In the genomic region with DNA sequence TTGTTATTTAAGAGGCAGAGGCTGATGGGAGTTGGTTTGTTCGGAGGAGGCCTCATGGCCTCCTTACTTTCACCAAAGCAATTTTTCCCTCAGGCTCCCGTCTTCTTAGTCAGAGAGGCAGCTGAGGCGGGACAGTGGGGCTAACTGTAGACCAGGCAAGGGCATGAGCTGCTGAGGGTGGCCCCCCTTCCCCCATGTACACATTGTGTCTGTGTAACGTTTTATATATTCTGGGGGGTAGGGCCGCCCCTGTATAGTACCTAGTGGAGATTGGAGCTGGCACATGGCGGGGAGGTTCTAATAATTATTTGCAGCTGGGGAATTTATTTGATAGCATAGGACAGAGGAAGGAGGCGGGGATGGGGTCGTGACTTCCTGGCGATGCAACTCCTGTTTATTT, we compare ENCODE assay signal across 2 cellular contexts.
TF ChIP-seq lines count a peak whose summit lies in the region.

No MANE protein-coding gene starts in this region.

TF ChIP-seq in GM23338, 12 proteins besides CTCF, POLR2A, EP300 and RAD21 (continues in another document):
- TF ChIP-seq CREB1 (CRISPR knock-in tag; IDR thresholded peaks at IDR 0.05; ENCODE audit: low read depth) (no peak), POLR2AphosphoS5 (IDR thresholded peaks at IDR 0.05; ENCODE audit: low read depth) (no peak), STAT1 (IDR thresholded peaks at IDR 0.05; ENCODE audit: unreplicated experiment) (no peak), EZH2phosphoT487 (IDR thresholded peaks at IDR 0.05; ENCODE audit: unreplicated experiment) (no peak), EZH2 (IDR thresholded peaks at IDR 0.05; ENCODE audit: low read depth, unreplicated experiment) (no peak), ZNF331 (CRISPR knock-in tag; IDR thresholded peaks at IDR 0.05; ENCODE audit: low read depth) (no peak), NANOG (IDR thresholded peaks at IDR 0.05; ENCODE audit: borderline replicate concordance) (no peak), ZNF114 (CRISPR knock-in tag; IDR thresholded peaks at IDR 0.05) (no peak)
- TF ChIP-seq, protein P1, sequence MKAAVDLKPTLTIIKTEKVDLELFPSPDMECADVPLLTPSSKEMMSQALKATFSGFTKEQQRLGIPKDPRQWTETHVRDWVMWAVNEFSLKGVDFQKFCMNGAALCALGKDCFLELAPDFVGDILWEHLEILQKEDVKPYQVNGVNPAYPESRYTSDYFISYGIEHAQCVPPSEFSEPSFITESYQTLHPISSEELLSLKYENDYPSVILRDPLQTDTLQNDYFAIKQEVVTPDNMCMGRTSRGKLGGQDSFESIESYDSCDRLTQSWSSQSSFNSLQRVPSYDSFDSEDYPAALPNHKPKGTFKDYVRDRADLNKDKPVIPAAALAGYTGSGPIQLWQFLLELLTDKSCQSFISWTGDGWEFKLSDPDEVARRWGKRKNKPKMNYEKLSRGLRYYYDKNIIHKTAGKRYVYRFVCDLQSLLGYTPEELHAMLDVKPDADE (IDR thresholded peaks at IDR 0.05), result no peak
- TF ChIP-seq, protein P2, sequence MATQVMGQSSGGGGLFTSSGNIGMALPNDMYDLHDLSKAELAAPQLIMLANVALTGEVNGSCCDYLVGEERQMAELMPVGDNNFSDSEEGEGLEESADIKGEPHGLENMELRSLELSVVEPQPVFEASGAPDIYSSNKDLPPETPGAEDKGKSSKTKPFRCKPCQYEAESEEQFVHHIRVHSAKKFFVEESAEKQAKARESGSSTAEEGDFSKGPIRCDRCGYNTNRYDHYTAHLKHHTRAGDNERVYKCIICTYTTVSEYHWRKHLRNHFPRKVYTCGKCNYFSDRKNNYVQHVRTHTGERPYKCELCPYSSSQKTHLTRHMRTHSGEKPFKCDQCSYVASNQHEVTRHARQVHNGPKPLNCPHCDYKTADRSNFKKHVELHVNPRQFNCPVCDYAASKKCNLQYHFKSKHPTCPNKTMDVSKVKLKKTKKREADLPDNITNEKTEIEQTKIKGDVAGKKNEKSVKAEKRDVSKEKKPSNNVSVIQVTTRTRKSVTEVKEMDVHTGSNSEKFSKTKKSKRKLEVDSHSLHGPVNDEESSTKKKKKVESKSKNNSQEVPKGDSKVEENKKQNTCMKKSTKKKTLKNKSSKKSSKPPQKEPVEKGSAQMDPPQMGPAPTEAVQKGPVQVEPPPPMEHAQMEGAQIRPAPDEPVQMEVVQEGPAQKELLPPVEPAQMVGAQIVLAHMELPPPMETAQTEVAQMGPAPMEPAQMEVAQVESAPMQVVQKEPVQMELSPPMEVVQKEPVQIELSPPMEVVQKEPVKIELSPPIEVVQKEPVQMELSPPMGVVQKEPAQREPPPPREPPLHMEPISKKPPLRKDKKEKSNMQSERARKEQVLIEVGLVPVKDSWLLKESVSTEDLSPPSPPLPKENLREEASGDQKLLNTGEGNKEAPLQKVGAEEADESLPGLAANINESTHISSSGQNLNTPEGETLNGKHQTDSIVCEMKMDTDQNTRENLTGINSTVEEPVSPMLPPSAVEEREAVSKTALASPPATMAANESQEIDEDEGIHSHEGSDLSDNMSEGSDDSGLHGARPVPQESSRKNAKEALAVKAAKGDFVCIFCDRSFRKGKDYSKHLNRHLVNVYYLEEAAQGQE (IDR thresholded peaks at IDR 0.05; ENCODE audit: unreplicated experiment), result no peak

TF ChIP-seq in K562, 482 proteins besides CTCF, POLR2A, EP300 and RAD21 (continues in another document):
- TF ChIP-seq, protein P3, sequence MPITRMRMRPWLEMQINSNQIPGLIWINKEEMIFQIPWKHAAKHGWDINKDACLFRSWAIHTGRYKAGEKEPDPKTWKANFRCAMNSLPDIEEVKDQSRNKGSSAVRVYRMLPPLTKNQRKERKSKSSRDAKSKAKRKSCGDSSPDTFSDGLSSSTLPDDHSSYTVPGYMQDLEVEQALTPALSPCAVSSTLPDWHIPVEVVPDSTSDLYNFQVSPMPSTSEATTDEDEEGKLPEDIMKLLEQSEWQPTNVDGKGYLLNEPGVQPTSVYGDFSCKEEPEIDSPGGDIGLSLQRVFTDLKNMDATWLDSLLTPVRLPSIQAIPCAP (CRISPR knock-in tag; IDR thresholded peaks at IDR 0.05; ENCODE audit: borderline replicate concordance), result no peak
- TF ChIP-seq YBX1 (IDR thresholded peaks at IDR 0.05), result no peak
- TF ChIP-seq, protein P4, sequence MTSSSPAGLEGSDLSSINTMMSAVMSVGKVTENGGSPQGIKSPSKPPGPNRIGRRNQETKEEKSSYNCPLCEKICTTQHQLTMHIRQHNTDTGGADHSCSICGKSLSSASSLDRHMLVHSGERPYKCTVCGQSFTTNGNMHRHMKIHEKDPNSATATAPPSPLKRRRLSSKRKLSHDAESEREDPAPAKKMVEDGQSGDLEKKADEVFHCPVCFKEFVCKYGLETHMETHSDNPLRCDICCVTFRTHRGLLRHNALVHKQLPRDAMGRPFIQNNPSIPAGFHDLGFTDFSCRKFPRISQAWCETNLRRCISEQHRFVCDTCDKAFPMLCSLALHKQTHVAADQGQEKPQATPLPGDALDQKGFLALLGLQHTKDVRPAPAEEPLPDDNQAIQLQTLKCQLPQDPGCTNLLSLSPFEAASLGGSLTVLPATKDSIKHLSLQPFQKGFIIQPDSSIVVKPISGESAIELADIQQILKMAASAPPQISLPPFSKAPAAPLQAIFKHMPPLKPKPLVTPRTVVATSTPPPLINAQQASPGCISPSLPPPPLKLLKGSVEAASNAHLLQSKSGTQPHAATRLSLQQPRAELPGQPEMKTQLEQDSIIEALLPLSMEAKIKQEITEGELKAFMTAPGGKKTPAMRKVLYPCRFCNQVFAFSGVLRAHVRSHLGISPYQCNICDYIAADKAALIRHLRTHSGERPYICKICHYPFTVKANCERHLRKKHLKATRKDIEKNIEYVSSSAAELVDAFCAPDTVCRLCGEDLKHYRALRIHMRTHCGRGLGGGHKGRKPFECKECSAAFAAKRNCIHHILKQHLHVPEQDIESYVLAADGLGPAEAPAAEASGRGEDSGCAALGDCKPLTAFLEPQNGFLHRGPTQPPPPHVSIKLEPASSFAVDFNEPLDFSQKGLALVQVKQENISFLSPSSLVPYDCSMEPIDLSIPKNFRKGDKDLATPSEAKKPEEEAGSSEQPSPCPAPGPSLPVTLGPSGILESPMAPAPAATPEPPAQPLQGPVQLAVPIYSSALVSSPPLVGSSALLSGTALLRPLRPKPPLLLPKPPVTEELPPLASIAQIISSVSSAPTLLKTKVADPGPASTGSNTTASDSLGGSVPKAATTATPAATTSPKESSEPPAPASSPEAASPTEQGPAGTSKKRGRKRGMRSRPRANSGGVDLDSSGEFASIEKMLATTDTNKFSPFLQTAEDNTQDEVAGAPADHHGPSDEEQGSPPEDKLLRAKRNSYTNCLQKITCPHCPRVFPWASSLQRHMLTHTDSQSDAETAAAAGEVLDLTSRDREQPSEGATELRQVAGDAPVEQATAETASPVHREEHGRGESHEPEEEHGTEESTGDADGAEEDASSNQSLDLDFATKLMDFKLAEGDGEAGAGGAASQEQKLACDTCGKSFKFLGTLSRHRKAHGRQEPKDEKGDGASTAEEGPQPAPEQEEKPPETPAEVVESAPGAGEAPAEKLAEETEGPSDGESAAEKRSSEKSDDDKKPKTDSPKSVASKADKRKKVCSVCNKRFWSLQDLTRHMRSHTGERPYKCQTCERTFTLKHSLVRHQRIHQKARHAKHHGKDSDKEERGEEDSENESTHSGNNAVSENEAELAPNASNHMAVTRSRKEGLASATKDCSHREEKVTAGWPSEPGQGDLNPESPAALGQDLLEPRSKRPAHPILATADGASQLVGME (CRISPR knock-in tag; IDR thresholded peaks at IDR 0.05), result no peak
- no peak for TF ChIP-seq PHB2 (IDR thresholded peaks at IDR 0.05; ENCODE audit: low read depth)
- no peak for TF ChIP-seq HDAC2 (IDR thresholded peaks at IDR 0.05)
- TF ChIP-seq ZNF436 (CRISPR knock-in tag; IDR thresholded peaks at IDR 0.05), result no peak
- TF ChIP-seq, protein P5, sequence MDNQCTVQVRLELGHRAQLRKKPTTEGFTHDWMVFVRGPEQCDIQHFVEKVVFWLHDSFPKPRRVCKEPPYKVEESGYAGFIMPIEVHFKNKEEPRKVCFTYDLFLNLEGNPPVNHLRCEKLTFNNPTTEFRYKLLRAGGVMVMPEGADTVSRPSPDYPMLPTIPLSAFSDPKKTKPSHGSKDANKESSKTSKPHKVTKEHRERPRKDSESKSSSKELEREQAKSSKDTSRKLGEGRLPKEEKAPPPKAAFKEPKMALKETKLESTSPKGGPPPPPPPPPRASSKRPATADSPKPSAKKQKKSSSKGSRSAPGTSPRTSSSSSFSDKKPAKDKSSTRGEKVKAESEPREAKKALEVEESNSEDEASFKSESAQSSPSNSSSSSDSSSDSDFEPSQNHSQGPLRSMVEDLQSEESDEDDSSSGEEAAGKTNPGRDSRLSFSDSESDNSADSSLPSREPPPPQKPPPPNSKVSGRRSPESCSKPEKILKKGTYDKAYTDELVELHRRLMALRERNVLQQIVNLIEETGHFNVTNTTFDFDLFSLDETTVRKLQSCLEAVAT (IDR thresholded peaks at IDR 0.05), result no peak
- TF ChIP-seq, protein P6, sequence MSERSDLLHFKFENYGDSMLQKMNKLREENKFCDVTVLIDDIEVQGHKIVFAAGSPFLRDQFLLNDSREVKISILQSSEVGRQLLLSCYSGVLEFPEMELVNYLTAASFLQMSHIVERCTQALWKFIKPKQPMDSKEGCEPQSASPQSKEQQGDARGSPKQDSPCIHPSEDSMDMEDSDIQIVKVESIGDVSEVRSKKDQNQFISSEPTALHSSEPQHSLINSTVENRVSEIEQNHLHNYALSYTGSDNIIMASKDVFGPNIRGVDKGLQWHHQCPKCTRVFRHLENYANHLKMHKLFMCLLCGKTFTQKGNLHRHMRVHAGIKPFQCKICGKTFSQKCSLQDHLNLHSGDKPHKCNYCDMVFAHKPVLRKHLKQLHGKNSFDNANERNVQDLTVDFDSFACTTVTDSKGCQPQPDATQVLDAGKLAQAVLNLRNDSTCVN (CRISPR knock-in tag; IDR thresholded peaks at IDR 0.05), result no peak
- TF ChIP-seq ZNF584 (CRISPR knock-in tag; IDR thresholded peaks at IDR 0.05; ENCODE audit: low read depth), result no peak
- no peak for TF ChIP-seq ZC3H8 (IDR thresholded peaks at IDR 0.05)
- TF ChIP-seq HDGF (IDR thresholded peaks at IDR 0.05), result no peak
- TF ChIP-seq ZNF3 (CRISPR knock-in tag; IDR thresholded peaks at IDR 0.05), result no peak
- no peak for TF ChIP-seq NR4A1 (CRISPR knock-in tag; IDR thresholded peaks at IDR 0.05)
- no peak for TF ChIP-seq NR4A1 (tag; IDR thresholded peaks at IDR 0.05)
- TF ChIP-seq ZFP36 (IDR thresholded peaks at IDR 0.05; ENCODE audit: low read depth, low read length, partially characterized antibody), result no peak
- TF ChIP-seq RAD51 (IDR thresholded peaks at IDR 0.05; ENCODE audit: borderline replicate concordance, low read depth), result no peak
- TF ChIP-seq BCL6 (CRISPR knock-in tag; IDR thresholded peaks at IDR 0.05), result no peak
- TF ChIP-seq, protein P7, sequence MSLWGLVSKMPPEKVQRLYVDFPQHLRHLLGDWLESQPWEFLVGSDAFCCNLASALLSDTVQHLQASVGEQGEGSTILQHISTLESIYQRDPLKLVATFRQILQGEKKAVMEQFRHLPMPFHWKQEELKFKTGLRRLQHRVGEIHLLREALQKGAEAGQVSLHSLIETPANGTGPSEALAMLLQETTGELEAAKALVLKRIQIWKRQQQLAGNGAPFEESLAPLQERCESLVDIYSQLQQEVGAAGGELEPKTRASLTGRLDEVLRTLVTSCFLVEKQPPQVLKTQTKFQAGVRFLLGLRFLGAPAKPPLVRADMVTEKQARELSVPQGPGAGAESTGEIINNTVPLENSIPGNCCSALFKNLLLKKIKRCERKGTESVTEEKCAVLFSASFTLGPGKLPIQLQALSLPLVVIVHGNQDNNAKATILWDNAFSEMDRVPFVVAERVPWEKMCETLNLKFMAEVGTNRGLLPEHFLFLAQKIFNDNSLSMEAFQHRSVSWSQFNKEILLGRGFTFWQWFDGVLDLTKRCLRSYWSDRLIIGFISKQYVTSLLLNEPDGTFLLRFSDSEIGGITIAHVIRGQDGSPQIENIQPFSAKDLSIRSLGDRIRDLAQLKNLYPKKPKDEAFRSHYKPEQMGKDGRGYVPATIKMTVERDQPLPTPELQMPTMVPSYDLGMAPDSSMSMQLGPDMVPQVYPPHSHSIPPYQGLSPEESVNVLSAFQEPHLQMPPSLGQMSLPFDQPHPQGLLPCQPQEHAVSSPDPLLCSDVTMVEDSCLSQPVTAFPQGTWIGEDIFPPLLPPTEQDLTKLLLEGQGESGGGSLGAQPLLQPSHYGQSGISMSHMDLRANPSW (CRISPR knock-in tag; IDR thresholded peaks at IDR 0.05), result no peak
- TF ChIP-seq, protein P8, sequence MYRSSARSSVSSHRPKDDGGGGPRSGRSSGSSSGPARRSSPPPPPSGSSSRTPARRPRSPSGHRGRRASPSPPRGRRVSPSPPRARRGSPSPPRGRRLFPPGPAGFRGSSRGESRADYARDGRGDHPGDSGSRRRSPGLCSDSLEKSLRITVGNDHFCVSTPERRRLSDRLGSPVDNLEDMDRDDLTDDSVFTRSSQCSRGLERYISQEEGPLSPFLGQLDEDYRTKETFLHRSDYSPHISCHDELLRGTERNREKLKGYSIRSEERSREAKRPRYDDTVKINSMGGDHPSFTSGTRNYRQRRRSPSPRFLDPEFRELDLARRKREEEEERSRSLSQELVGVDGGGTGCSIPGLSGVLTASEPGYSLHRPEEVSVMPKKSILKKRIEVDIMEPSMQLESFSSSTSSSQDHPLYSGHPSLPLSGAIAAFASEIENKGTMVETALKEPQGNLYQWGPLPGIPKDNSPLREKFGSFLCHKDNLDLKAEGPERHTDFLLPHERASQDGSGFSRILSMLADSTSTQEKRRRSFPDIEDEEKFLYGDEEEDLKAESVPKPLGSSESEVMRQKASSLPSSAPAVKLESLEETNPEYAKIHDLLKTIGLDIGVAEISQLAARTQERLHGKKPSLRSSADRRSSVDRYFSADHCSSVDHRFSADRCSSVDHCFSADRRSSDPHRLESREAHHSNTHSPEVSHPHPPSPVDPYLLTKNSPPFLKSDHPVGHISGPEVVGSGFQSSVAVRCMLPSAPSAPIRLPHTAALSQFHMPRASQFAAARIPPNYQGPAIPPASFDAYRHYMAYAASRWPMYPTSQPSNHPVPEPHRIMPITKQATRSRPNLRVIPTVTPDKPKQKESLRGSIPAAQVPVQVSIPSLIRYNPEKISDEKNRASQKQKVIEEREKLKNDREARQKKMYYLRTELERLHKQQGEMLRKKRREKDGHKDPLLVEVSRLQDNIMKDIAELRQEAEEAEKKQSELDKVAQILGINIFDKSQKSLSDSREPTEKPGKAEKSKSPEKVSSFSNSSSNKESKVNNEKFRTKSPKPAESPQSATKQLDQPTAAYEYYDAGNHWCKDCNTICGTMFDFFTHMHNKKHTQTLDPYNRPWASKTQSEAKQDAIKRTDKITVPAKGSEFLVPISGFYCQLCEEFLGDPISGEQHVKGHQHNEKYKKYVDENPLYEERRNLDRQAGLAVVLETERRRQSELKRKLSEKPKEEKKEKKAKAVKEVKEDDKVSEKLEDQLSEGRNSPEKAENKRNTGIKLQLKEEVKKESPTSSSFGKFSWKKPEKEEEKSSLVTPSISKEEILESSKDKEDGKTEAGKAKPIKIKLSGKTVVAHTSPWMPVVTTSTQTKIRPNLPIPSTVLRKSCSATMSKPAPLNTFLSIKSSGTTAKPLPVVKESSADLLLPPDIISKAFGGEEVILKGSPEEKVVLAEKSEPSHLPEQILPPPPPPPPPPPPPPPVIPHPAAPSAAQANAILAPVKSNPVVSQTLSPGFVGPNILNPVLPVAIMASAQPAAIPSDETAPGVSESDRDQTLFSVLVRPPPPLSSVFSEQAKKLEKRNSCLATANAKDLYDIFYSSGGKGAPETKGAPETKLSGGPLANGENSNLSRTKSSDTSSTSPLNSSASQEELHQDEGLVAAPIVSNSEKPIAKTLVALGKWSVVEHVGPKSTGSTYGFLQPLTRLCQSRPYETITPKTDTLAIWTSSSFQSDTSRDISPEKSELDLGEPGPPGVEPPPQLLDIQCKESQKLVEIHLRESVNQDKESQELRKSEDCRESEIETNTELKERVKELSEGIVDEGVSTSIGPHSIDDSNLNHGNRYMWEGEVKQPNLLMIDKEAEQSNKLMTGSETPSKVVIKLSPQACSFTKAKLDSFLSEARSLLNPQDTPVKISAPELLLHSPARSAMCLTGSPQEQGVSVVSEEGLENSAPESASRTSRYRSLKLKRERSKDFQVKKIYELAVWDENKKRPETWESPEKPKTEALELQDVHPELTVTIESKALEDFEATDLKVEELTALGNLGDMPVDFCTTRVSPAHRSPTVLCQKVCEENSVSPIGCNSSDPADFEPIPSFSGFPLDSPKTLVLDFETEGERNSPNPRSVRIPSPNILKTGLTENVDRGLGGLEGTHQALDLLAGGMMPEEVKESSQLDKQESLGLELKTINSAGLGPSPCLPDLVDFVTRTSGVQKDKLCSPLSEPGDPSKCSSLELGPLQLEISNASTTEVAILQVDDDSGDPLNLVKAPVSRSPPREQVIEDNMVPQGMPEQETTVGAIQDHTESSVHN (IDR thresholded peaks at IDR 0.05; ENCODE audit: borderline replicate concordance in 1 of 2, low read depth in 1 of 2), result no peak
